Comparison of ENCODE assay signal across 26 cellular contexts in genomic region chr19:10163557-10163956, GRCh38.
"Had no signal": no experiment of that assay in that cellular context is flagged by ENCODE, and none has a peak within 500 bp of the region (broad histone marks: within the 10 kb centered on the region; RNA-seq: fewer than 3 reads in every experiment).

No MANE protein-coding gene starts in this region.

- H3K4me1 ChIP-seq: breast epithelium, colonic mucosa, esophagus squamous epithelium, gastroesophageal sphincter, left ventricle myocardium inferior, prostate gland, testis, uterus had no signal

- H3K36me3 ChIP-seq: uterus had no signal

- H3K27ac Mint-ChIP-seq: activated B cell treated with CpG ODN at 0.5 μM for 24 hours; activated CD4-positive, alpha-beta T cell treated with anti-CD3 and anti-CD28 coated beads for 36 hours; activated naive CD4-positive, alpha-beta T cell treated with anti-CD3 and anti-CD28 coated beads, Interleukin-2, amount 50 U/mL, for 72 hours; activated T-helper 1 cell treated with anti-CD3 and anti-CD28 coated beads, Interleukin-12 subunit alpha, Interleukin-12 subunit beta, Interleukin-2, Interleukin-4 antibody, amounts not matched to agents 30 ng/mL and 10 ng/mL and 1 ng/mL, durations not matched to agents 14 hours and 24 hours and 36 hours; mesothelial cell of epicardium; natural killer cell; T-helper 1 cell treated with Interleukin-12 subunit alpha and Interleukin-12 subunit beta and Interleukin-4 antibody, amounts not matched to agents 30 μg/mL and 1 μg/mL, for 36 hours had no signal

- DNase-seq: activated B cell treated with CpG ODN at 0.5 μM for 24 hours; activated CD4-positive, alpha-beta T cell treated with anti-CD3 and anti-CD28 coated beads for 36 hours; activated CD4-positive, alpha-beta T cell treated with anti-CD3 and anti-CD28 coated beads, Interleukin-2, amount 50 U/mL, for 48 hours; activated gamma-delta T cell; amniotic stem cell; colonic mucosa; esophagus squamous epithelium; head of caudate nucleus; hypothalamus; left ventricle myocardium inferior; mammary epithelial cell; natural killer cell; spleen; stimulated activated CD4-positive, alpha-beta T cell treated with anti-CD3 and anti-CD28 coated beads, Interleukin-4, amount 100 ng/mL, for 1 hour; stimulated activated naive CD4-positive, alpha-beta T cell; T1000; testis; trophoblast cell; uterus had no signal

- H3K4me3 ChIP-seq: breast epithelium, colonic mucosa, esophagus squamous epithelium, gastroesophageal sphincter, left ventricle myocardium inferior, prostate gland, spleen, testis, uterus had no signal

- H3K4me3 Mint-ChIP-seq: activated B cell treated with CpG ODN at 0.5 μM for 24 hours; activated CD4-positive, alpha-beta T cell treated with anti-CD3 and anti-CD28 coated beads for 36 hours; activated T-helper 1 cell treated with anti-CD3 and anti-CD28 coated beads, Interleukin-12 subunit alpha, Interleukin-12 subunit beta, Interleukin-2, Interleukin-4 antibody, amounts not matched to agents 30 ng/mL and 10 ng/mL and 1 ng/mL, durations not matched to agents 14 hours and 24 hours and 36 hours; mesothelial cell of epicardium; natural killer cell; T-helper 1 cell treated with Interleukin-12 subunit alpha and Interleukin-12 subunit beta and Interleukin-4 antibody, amounts not matched to agents 30 μg/mL and 1 μg/mL, for 36 hours had no signal

- H3K9me3 Mint-ChIP-seq: activated B cell treated with CpG ODN at 0.5 μM for 24 hours; activated naive CD4-positive, alpha-beta T cell treated with anti-CD3 and anti-CD28 coated beads, Interleukin-2, amount 50 U/mL, for 72 hours; activated T-helper 1 cell treated with anti-CD3 and anti-CD28 coated beads, Interleukin-12 subunit alpha, Interleukin-12 subunit beta, Interleukin-2, Interleukin-4 antibody, amounts not matched to agents 30 ng/mL and 10 ng/mL and 1 ng/mL, durations not matched to agents 14 hours and 24 hours and 36 hours; mesothelial cell of epicardium; natural killer cell; T-helper 1 cell treated with Interleukin-12 subunit alpha and Interleukin-12 subunit beta and Interleukin-4 antibody, amounts not matched to agents 30 μg/mL and 1 μg/mL, for 36 hours had no signal

- ATAC-seq: activated CD4-positive, alpha-beta T cell treated with anti-CD3 and anti-CD28 coated beads for 36 hours; activated naive CD4-positive, alpha-beta T cell treated with anti-CD3 and anti-CD28 coated beads, Interleukin-2, amount 50 U/mL, for 72 hours; gastroesophageal sphincter; natural killer cell had no signal

- H3K4me1 Mint-ChIP-seq: activated B cell treated with CpG ODN at 0.5 μM for 24 hours; activated CD4-positive, alpha-beta T cell treated with anti-CD3 and anti-CD28 coated beads for 36 hours; mesothelial cell of epicardium had no signal

- H3K9me3 ChIP-seq: breast epithelium, colonic mucosa, esophagus squamous epithelium, gastroesophageal sphincter, left ventricle myocardium inferior, prostate gland, spleen, testis, uterus had no signal

- H3K27me3 ChIP-seq: breast epithelium, colonic mucosa, esophagus squamous epithelium, gastroesophageal sphincter, spleen, testis, uterus had no signal

- H3K27me3 Mint-ChIP-seq: activated B cell treated with CpG ODN at 0.5 μM for 24 hours; activated CD4-positive, alpha-beta T cell treated with anti-CD3 and anti-CD28 coated beads for 36 hours had no signal

- H3K27ac ChIP-seq: breast epithelium, colonic mucosa, gastroesophageal sphincter, left ventricle myocardium inferior, prostate gland, spleen, testis, uterus had no signal
